ENCODE assay signal across 12 cellular contexts in the genomic region with DNA sequence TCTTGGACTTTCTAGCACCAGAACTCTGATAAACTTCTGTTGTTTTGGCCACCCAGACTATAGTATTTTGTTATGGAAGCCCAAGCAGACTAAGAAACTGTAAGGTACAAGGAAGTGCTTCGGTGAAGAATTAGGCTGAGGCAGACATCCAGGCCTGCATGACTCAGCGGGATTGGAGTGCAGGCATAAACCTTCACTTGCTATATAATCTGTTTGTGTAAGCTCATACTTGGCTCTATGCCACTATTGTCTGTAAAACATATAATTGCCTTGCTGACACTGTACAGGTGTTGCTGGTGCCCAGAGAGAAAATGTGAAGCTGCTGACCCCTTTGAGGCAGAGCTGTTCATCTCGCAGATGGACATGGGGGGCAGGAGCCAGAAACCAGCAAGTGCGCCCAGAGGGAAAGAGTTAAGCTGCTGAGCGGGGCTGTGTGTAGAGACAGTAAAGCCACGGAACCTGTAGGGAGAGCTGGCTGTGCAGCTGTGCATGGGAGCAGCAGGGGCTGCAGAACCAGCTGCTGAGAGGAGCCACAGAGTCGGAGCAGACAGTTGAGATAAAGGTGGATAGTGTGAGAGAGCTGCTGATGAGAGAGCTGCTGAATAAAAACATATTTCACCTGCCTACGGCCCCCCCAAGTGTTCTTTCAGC.
DNase-seq lines count a peak whose midpoint lies in the region; ATAC-seq, FAIRE-seq and TF ChIP-seq lines count a peak whose summit lies in the region.
"Had no signal": no experiment of that assay in that cellular context is flagged by ENCODE, and none has a peak within 500 bp of the region (broad histone marks: within the 10 kb centered on the region; RNA-seq: fewer than 3 reads in every experiment).

No MANE protein-coding gene starts in this region.

- BruUV-seq in HepG2 (replicated peaks; lab: Mats Ljungman, UMichigan) = no TSS peak
- BruUV-seq in PC-9 (replicated peaks; lab: Mats Ljungman, UMichigan) = no TSS peak

- 24% methylated on average over 8 of the region's 8 CpGs for WGBS in HepG2 (ENCODE audit: low lambda C conversion rate)
- WGBS in right lobe of liver (ENCODE audit: insufficient coverage, low coverage, low lambda C conversion rate, missing lambda C conversion rate) = 25% methylated on average over 7 of the region's 8 CpGs
- WGBS in lower leg skin, 2 donors = 52 to 59% methylated on average over 8 of the region's 8 CpGs

- no peaks in the 10 kb centered on the region for H3K79me2 ChIP-seq in HepG2 (ENCODE audit: insufficient read depth, low read length)
- no peaks in the 10 kb centered on the region for H3K79me2 ChIP-seq in PC-9 (ENCODE audit: low read depth)

- H4K20me1 ChIP-seq in HepG2 (ENCODE audit: insufficient read depth, low read length) (no peaks in the 10 kb centered on the region), PC-9 (ENCODE audit: insufficient read depth) (no peaks in the 10 kb centered on the region)

- H3K4me2 ChIP-seq in HepG2 (ENCODE audit: low read depth, low read length) (no peak overlapping the region), PC-9 (no peak overlapping the region)

- FAIRE-seq in HepG2 (lab: Jason Lieb, UNC) (no peak), urothelium cell line (lab: Jason Lieb, UNC) (no peak)

- H3K36me3 ChIP-seq in HepG2 (replicated peaks in 1 of 2; ENCODE audit: control insufficient read depth in 1 of 2, insufficient read depth in 2 of 2, low read length in 2 of 2) (no peaks in the 10 kb centered on the region), right lobe of liver (no peaks in the 10 kb centered on the region), PC-9 (ENCODE audit: low read depth) (no peaks in the 10 kb centered on the region)

- no peak overlapping the region for H2AFZ ChIP-seq in HepG2 (ENCODE audit: low read length)
- peak overlapping the region; percentile 52; the same call in 1 of the 2 replicates for H2AFZ ChIP-seq in PC-9

- no peak for TF ChIP-seq CTCF in HepG2 (CRISPR knock-in tag; IDR thresholded peaks at IDR 0.05)
- no peak for TF ChIP-seq CTCF in right lobe of liver (IDR thresholded peaks at IDR 0.05)
- TF ChIP-seq CTCF in PC-9 (conservative IDR thresholded peaks at IDR 0.05) = no peak
- TF ChIP-seq CTCF in lower leg skin (IDR thresholded peaks at IDR 0.05) = no peak

- ATAC-seq in HepG2 (peak; percentile 46), right lobe of liver (no peak), esophagus mucosa (peak; percentile 77), GM21367 (IDR thresholded peaks at IDR 0.05; ENCODE audit: unreplicated experiment) (no peak), HG03342 (IDR thresholded peaks at IDR 0.05; ENCODE audit: unreplicated experiment) (no peak)

- POLR2A ChIA-PET in HepG2 (lab: Yijun Ruan, JAX) (no interaction called here), PC-9 (lab: Charles Lee; ENCODE audit: unreplicated experiment) (no interaction called here)

- no peaks in the 10 kb centered on the region for H3K9me2 ChIP-seq in PC-9 (ENCODE audit: insufficient read depth)

- DNase-seq in HepG2 (ENCODE audit: low spot score) = peak; percentile 4
- no peak for DNase-seq in right lobe of liver
- peak in 1 of 2 experiments; percentile 9 for DNase-seq in PC-9
- DNase-seq in urothelium cell line (ENCODE audit: low spot score) = peak; percentile 28
- DNase-seq in lower leg skin (ENCODE audit: low spot score in 2 of 2) = no peak
- DNase-seq: activated CD4-positive, alpha-beta T cell treated with anti-CD3 and anti-CD28 coated beads, Interleukin-2, amount 10 ng/mL, durations not matched to agents 24 days and 14 days; hippocampal formation; SIG-M5; stimulated activated CD8-positive, alpha-beta memory T cell treated with anti-CD3 and anti-CD28 coated beads, Interleukin-4, amount 100 ng/mL, for 48 hours had no signal

- in situ Hi-C loops in HepG2 (cut with HindIII; ENCODE audit: extremely low pct_ligation_motif_present, low pct_unique_long_range_greater_than_20kb) = no loop called here

- no peak overlapping the region for H3K27ac ChIP-seq in HepG2 (ENCODE audit: extremely low read length, insufficient read depth, low read length)
- H3K27ac ChIP-seq in right lobe of liver = no peak overlapping the region
- H3K27ac ChIP-seq in PC-9 = no peak overlapping the region

- H3K4me1 ChIP-seq in HepG2 (ENCODE audit: insufficient read depth, low read length) (no peaks in the 10 kb centered on the region), right lobe of liver (no peaks in the 10 kb centered on the region), PC-9 (replicated peaks; ENCODE audit: insufficient read depth) (no peaks in the 10 kb centered on the region)

- H3K9me3 ChIP-seq in HepG2 (ENCODE audit: low read length) = peaks cover 16% of the 10 kb centered on the region; the same call in 1 of the 2 replicates
- no peaks in the 10 kb centered on the region for H3K9me3 ChIP-seq in right lobe of liver
- H3K9me3 ChIP-seq in PC-9 (ENCODE audit: insufficient read depth, low read depth) = peaks cover 6% of the 10 kb centered on the region

- TF ChIP-seq EP300 in HepG2 (IDR thresholded peaks at IDR 0.05; ENCODE audit: low read depth in 2 of 2, low read length in 2 of 2) = no peak
- TF ChIP-seq EP300 in HepG2 (CRISPR knock-in tag; IDR thresholded peaks at IDR 0.05; ENCODE audit: borderline replicate concordance) = no peak

- intact Hi-C loops in HepG2 (cut with micrococcal nuclease; ENCODE audit: unreplicated experiment) = no loop called here
- intact Hi-C loops in right lobe of liver (cut with DNase I) = no loop called here
- intact Hi-C loops in PC-9 (cut with micrococcal nuclease; ENCODE audit: unreplicated experiment) = no loop called here
- intact Hi-C loops in lower leg skin (cut with DNase I; ENCODE audit: low total_unique reads) = no loop called here

- TF ChIP-seq POLR2A in HepG2 (IDR thresholded peaks at IDR 0.05; ENCODE audit: insufficient read depth in 1 of 2, low read depth in 2 of 2, low read length in 2 of 2) (no peak), right lobe of liver (IDR thresholded peaks at IDR 0.05) (no peak), lower leg skin (IDR thresholded peaks at IDR 0.05) (no peak)

- no peak overlapping the region for H3K9ac ChIP-seq in HepG2 (ENCODE audit: insufficient read depth, low read depth, low read length)

- H3F3A ChIP-seq in PC-9 (ENCODE audit: insufficient read depth, low read depth) = no peaks in the 10 kb centered on the region

- H3K4me3 ChIP-seq in HepG2 (replicated peaks in 1 of 3; ENCODE audit: insufficient read depth in 1 of 3, low read depth in 2 of 3, low read length in 3 of 3) (no peak overlapping the region), right lobe of liver (no peak overlapping the region), PC-9 (no peak overlapping the region), lower leg skin (ENCODE audit: low read depth, poor library complexity, severe bottlenecking) (no peak overlapping the region)

- no peak for TF ChIP-seq RAD21 in HepG2 (CRISPR knock-in tag; IDR thresholded peaks at IDR 0.05)

- H3K27me3 ChIP-seq in HepG2 (ENCODE audit: control insufficient read depth in 1 of 2, insufficient read depth in 2 of 2, low read length in 2 of 2) = no peaks in the 10 kb centered on the region
- no peaks in the 10 kb centered on the region for H3K27me3 ChIP-seq in right lobe of liver
- H3K27me3 ChIP-seq in PC-9 (ENCODE audit: insufficient read depth, low read depth) = no peaks in the 10 kb centered on the region

- CTCF ChIA-PET in HepG2 (lab: Yijun Ruan, JAX; ENCODE audit: low intra/inter-chr PET ratio, low total read pairs) (no interaction called here), PC-9 (lab: Charles Lee) (no interaction called here)

TF ChIP-seq in HepG2, 621 proteins besides CTCF, POLR2A, EP300 and RAD21:
- TF ChIP-seq ZNF788 (CRISPR knock-in tag; IDR thresholded peaks at IDR 0.05; ENCODE audit: borderline replicate concordance) = no peak
- TF ChIP-seq FOSL2 (CRISPR knock-in tag; IDR thresholded peaks at IDR 0.05) = 0 out of 2 replicates have a peak, but pooled peaks have one; percentile 11
- TF ChIP-seq ARNTL (CRISPR knock-in tag; IDR thresholded peaks at IDR 0.05) = no peak
- TF ChIP-seq ZNF713 (CRISPR knock-in tag; IDR thresholded peaks at IDR 0.05) = no peak
- peak; percentile 45; the same call in 1 of the 2 replicates for TF ChIP-seq NFE2 (CRISPR knock-in tag; IDR thresholded peaks at IDR 0.05)
- TF ChIP-seq, protein P1, sequence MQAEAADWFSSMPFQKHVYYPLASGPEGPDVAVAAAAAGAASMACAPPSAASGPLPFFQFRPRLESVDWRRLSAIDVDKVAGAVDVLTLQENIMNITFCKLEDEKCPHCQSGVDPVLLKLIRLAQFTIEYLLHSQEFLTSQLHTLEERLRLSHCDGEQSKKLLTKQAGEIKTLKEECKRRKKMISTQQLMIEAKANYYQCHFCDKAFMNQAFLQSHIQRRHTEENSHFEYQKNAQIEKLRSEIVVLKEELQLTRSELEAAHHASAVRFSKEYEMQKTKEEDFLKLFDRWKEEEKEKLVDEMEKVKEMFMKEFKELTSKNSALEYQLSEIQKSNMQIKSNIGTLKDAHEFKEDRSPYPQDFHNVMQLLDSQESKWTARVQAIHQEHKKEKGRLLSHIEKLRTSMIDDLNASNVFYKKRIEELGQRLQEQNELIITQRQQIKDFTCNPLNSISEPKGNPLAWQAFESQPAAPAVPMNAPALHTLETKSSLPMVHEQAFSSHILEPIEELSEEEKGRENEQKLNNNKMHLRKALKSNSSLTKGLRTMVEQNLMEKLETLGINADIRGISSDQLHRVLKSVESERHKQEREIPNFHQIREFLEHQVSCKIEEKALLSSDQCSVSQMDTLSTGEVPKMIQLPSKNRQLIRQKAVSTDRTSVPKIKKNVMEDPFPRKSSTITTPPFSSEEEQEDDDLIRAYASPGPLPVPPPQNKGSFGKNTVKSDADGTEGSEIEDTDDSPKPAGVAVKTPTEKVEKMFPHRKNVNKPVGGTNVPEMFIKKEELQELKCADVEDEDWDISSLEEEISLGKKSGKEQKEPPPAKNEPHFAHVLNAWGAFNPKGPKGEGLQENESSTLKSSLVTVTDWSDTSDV (CRISPR knock-in tag; IDR thresholded peaks at IDR 0.05) = no peak
- 0 out of 4 replicates have a peak, but pooled peaks of 1 of the 2 experiments have one; percentile 15 for TF ChIP-seq MAFK (conservative IDR thresholded peaks at IDR 0.05 in 1 of 2, IDR thresholded peaks at IDR 0.05 in 1 of 2; ENCODE audit: low read length in 2 of 2)
- TF ChIP-seq NFE2L2 (IDR thresholded peaks at IDR 0.05; ENCODE audit: low read length) = peak; percentile 71
- TF ChIP-seq MAFF (IDR thresholded peaks at IDR 0.05; ENCODE audit: low read depth, low read length) = 0 out of 2 replicates have a peak, but pooled peaks have one; percentile 32
- TF ChIP-seq ISX (CRISPR knock-in tag; conservative IDR thresholded peaks at IDR 0.05) = no peak

Comparison
In these comparisons a context has a peak if more than half of its experiments do, and no peak if none do; other contexts are left out.
1. ATAC-seq: peak in HepG2 (single experiment) and esophagus mucosa (single experiment); none in right lobe of liver (0 of 4), GM21367 (single experiment) and HG03342 (single experiment).
2. DNase-seq: peak in HepG2 (single experiment) and urothelium cell line (single experiment); none in right lobe of liver (0 of 3) and lower leg skin (0 of 2).